18 cellular contexts compared by ENCODE assay signal in genomic region chr3:16203671-16204629, GRCh38. TPM values are rescaled to one million over a fixed set of nuclear protein-coding genes. Genes with fewer than 3 reads are reported as not detected.
DNase-seq lines count a peak whose midpoint lies in the region; ATAC-seq and TF ChIP-seq lines count a peak whose summit lies in the region.
"Had no signal": no experiment of that assay in that cellular context is flagged by ENCODE, and none has a peak within 500 bp of the region (broad histone marks: within the 10 kb centered on the region; RNA-seq: fewer than 3 reads in every experiment).

No MANE protein-coding gene starts in this region.

- peak overlapping the region in 1 of 2 donors; percentile 56 for H3K4me3 Mint-ChIP-seq in activated T-cell treated with anti-CD3 and anti-CD28 coated beads, Interleukin-2, amount 50 U/mL, for 72 hours
- H3K4me3 Mint-ChIP-seq in activated T-helper 17 cell treated with anti-CD3 and anti-CD28 coated beads, Interleukin-2, amount 50 U/mL, for 72 hours = peak overlapping the region; percentile 56
- H3K4me3 Mint-ChIP-seq: activated naive CD4-positive, alpha-beta T cell treated with anti-CD3 and anti-CD28 coated beads for 36 hours; CD8-positive, alpha-beta memory T cell; natural killer cell had no signal

- no peaks in the 10 kb centered on the region for H3K27me3 ChIP-seq in tibial nerve
- H3K27me3 ChIP-seq in right lobe of liver = no peaks in the 10 kb centered on the region
- H3K27me3 ChIP-seq: vagina had no signal

- WGBS in tibial nerve, 2 donors = 49 to 63% methylated on average over 6 of the region's 6 CpGs
- 67% methylated on average over 6 of the region's 6 CpGs for WGBS in right lobe of liver (ENCODE audit: insufficient coverage, low coverage, low lambda C conversion rate, missing lambda C conversion rate)

- peaks cover 36% of the 10 kb centered on the region for H3K4me1 Mint-ChIP-seq in activated T-cell treated with anti-CD3 and anti-CD28 coated beads, Interleukin-2, amount 50 U/mL, for 72 hours (ENCODE audit: low read depth)
- peaks cover 30% of the 10 kb centered on the region for H3K4me1 Mint-ChIP-seq in activated T-helper 17 cell treated with anti-CD3 and anti-CD28 coated beads, Interleukin-2, amount 50 U/mL, for 72 hours
- H3K4me1 Mint-ChIP-seq: natural killer cell had no signal

- peaks cover 16% of the 10 kb centered on the region for H3K27me3 Mint-ChIP-seq in activated T-cell treated with anti-CD3 and anti-CD28 coated beads, Interleukin-2, amount 50 U/mL, for 72 hours (ENCODE audit: low read depth)
- peaks cover 20% of the 10 kb centered on the region for H3K27me3 Mint-ChIP-seq in activated T-helper 17 cell treated with anti-CD3 and anti-CD28 coated beads, Interleukin-2, amount 50 U/mL, for 72 hours

- H3K9me3 Mint-ChIP-seq in activated T-cell treated with anti-CD3 and anti-CD28 coated beads, Interleukin-2, amount 50 U/mL, for 72 hours = no peaks in the 10 kb centered on the region
- H3K9me3 Mint-ChIP-seq in activated T-helper 17 cell treated with anti-CD3 and anti-CD28 coated beads, Interleukin-2, amount 50 U/mL, for 72 hours = no peaks in the 10 kb centered on the region
- H3K9me3 Mint-ChIP-seq: activated naive CD4-positive, alpha-beta T cell treated with anti-CD3 and anti-CD28 coated beads for 36 hours; natural killer cell had no signal

- H3K4me3 ChIP-seq in tibial nerve = no peak overlapping the region
- H3K4me3 ChIP-seq in right lobe of liver = no peak overlapping the region
- H3K4me3 ChIP-seq: vagina had no signal

- TF ChIP-seq POLR2A in tibial nerve (IDR thresholded peaks at IDR 0.05) (no peak), right lobe of liver (IDR thresholded peaks at IDR 0.05) (no peak)

- peak overlapping the region in 3 of 4 donors; percentile 2 to 74 (median 13) for H3K27ac ChIP-seq in tibial nerve
- no peak overlapping the region for H3K27ac ChIP-seq in right lobe of liver
- H3K27ac ChIP-seq: vagina had no signal

- intact Hi-C loops in right lobe of liver (cut with DNase I) = no loop called here

- H3K36me3 ChIP-seq in tibial nerve = peaks cover 0 to 66% (median 0%) of the 10 kb centered on the region in 3 donors
- no peaks in the 10 kb centered on the region for H3K36me3 ChIP-seq in right lobe of liver
- H3K36me3 ChIP-seq: vagina had no signal

- no peaks in the 10 kb centered on the region for H3K36me3 Mint-ChIP-seq in activated T-cell treated with anti-CD3 and anti-CD28 coated beads, Interleukin-2, amount 50 U/mL, for 72 hours (ENCODE audit: insufficient read depth in 2 of 2)
- H3K36me3 Mint-ChIP-seq in activated T-helper 17 cell treated with anti-CD3 and anti-CD28 coated beads, Interleukin-2, amount 50 U/mL, for 72 hours (ENCODE audit: low read depth) = no peaks in the 10 kb centered on the region
- H3K36me3 Mint-ChIP-seq: CD8-positive, alpha-beta memory T cell; natural killer cell had no signal

- no peak for ATAC-seq in activated T-cell treated with anti-CD3 and anti-CD28 coated beads, Interleukin-2, amount 50 U/mL, for 72 hours (replicated peaks in 1 of 2)
- no peak for ATAC-seq in activated T-helper 17 cell treated with anti-CD3 and anti-CD28 coated beads, Interleukin-2, amount 50 U/mL, for 72 hours (replicated peaks)
- ATAC-seq in right lobe of liver = no peak
- ATAC-seq: natural killer cell had no signal

- H3K9me3 ChIP-seq in tibial nerve (no peaks in the 10 kb centered on the region), right lobe of liver (no peaks in the 10 kb centered on the region)
- H3K9me3 ChIP-seq: vagina had no signal

- TF ChIP-seq EP300 in tibial nerve (IDR thresholded peaks at IDR 0.05) = peak in 1 of 2 donors; percentile 62

- peak overlapping the region; percentile 64 for H3K27ac Mint-ChIP-seq in activated T-cell treated with anti-CD3 and anti-CD28 coated beads, Interleukin-2, amount 50 U/mL, for 72 hours
- peak overlapping the region; percentile 87 for H3K27ac Mint-ChIP-seq in activated T-helper 17 cell treated with anti-CD3 and anti-CD28 coated beads, Interleukin-2, amount 50 U/mL, for 72 hours
- H3K27ac Mint-ChIP-seq: activated naive CD4-positive, alpha-beta T cell treated with anti-CD3 and anti-CD28 coated beads for 36 hours; natural killer cell had no signal

- no peak for TF ChIP-seq CTCF in tibial nerve (IDR thresholded peaks at IDR 0.05)
- TF ChIP-seq CTCF in right lobe of liver (IDR thresholded peaks at IDR 0.05) = no peak
- no peak for TF ChIP-seq CTCF in GM20000 (IDR thresholded peaks at IDR 0.05; ENCODE audit: extremely low read depth, missing control alignments)

- DNase-seq in activated T-cell treated with anti-CD3 and anti-CD28 coated beads, Interleukin-2, amount 50 U/mL, for 72 hours = no peak
- DNase-seq in activated T-cell treated with anti-CD3 and anti-CD28 coated beads, Interleukin-2, amount 50 U/mL, for 1 hour = no peak
- DNase-seq in left kidney (ENCODE audit: low read depth, low spot score) = peak; percentile 70
- no peak for DNase-seq in tibial nerve (ENCODE audit: low spot score in 2 of 2)
- no peak for DNase-seq in GOT3 (lab: John Stamatoyannopoulos, UW)
- no peak for DNase-seq in right lobe of liver
- DNase-seq in GM20000 (ENCODE audit: low spot score) = no peak
- DNase-seq: activated CD4-positive, alpha-beta T cell treated with anti-CD3 and anti-CD28 coated beads for 1 hour; CD8-positive, alpha-beta memory T cell; dermis blood vessel endothelial cell; natural killer cell; NCI-H2029; NCI-H526 treated with DMSO at 0.1 percent for 48 hours; T-helper 9 cell had no signal

- H3K4me1 ChIP-seq in tibial nerve (no peaks in the 10 kb centered on the region), right lobe of liver (no peaks in the 10 kb centered on the region)
- H3K4me1 ChIP-seq: vagina had no signal

RNA-seq across cellular contexts. Expression of gene GALNT15, which starts 29.5 kb away (rescaled TPM):
- total RNA-seq in activated T-cell treated with anti-CD3 and anti-CD28 coated beads, Interleukin-2, amount 50 U/mL, for 72 hours = under 1 TPM in 1 of 2 donors, not detected in 1; 0.30 TPM
- under 1 TPM in 1 of 2 donors, not detected in 1; 0.22 TPM for total RNA-seq in activated T-helper 17 cell treated with anti-CD3 and anti-CD28 coated beads, Interleukin-2, amount 50 U/mL, for 72 hours
- total RNA-seq in tibial nerve (100 to 1,000 TPM; 386 to 830 (median 768) TPM), right lobe of liver (1 to 10 TPM; 2.0 to 9.2 (median 4.0) TPM)
- total RNA-seq: A673; activated naive CD4-positive, alpha-beta T cell treated with anti-CD3 and anti-CD28 coated beads for 36 hours; CD8-positive, alpha-beta memory T cell; natural killer cell had no signal

Comparison
In these comparisons a context has a peak if more than half of its experiments do, and no peak if none do; other contexts are left out.
1. H3K27ac ChIP-seq: peak in tibial nerve (3 of 4); none in right lobe of liver (0 of 3).
2. RNA of gene GALNT15, which starts 29.5 kb away (total RNA-seq): 386 to 830 TPM in tibial nerve; 2.0 to 9.2 TPM in right lobe of liver, 0.30 TPM in activated T-cell treated with anti-CD3 and anti-CD28 coated beads, Interleukin-2, amount 50 U/mL, for 72 hours and 0.22 TPM in activated T-helper 17 cell treated with anti-CD3 and anti-CD28 coated beads, Interleukin-2, amount 50 U/mL, for 72 hours; every median in the first group is over 10 times any median in the second.